In genomic region chr9:74444389-74444788, GRCh38 we compare ENCODE assay signal across 20 cellular contexts. TPM values are rescaled to one million over a fixed set of nuclear protein-coding genes. Genes with fewer than 3 reads are reported as not detected.
"Had no signal": no experiment of that assay in that cellular context is flagged by ENCODE, and none has a peak within 500 bp of the region (broad histone marks: within the 10 kb centered on the region; RNA-seq: fewer than 3 reads in every experiment).

No MANE protein-coding gene starts in this region.

- H3K4me3 ChIP-seq: ascending aorta, esophagus squamous epithelium, thoracic aorta, upper lobe of left lung had no signal

- H3K4me3 Mint-ChIP-seq: activated CD4-positive, alpha-beta T cell treated with anti-CD3 and anti-CD28 coated beads, Interleukin-2, amount 10 ng/mL, durations not matched to agents 7 days and 5 days; activated naive CD4-positive, alpha-beta T cell treated with anti-CD3 and anti-CD28 coated beads, Interleukin-2, amount 10 ng/mL, durations not matched to agents 7 days and 5 days; activated T-cell treated with anti-CD3 and anti-CD28 coated beads, Interleukin-2, amount 50 U/mL, for 4 hours; effector memory CD8-positive, alpha-beta T cell; nephron; stimulated activated naive B cell treated with anti-CD40 and anti-IgM and Interleukin-4, amounts not matched to agents 10 μg/mL and 1 μg/mL and 100 μg/mL, for 72 hours had no signal

- H3K27ac ChIP-seq: ascending aorta, esophagus squamous epithelium, thoracic aorta, upper lobe of left lung had no signal

- H3K36me3 Mint-ChIP-seq: activated naive CD4-positive, alpha-beta T cell treated with anti-CD3 and anti-CD28 coated beads, Interleukin-2, amount 10 ng/mL, durations not matched to agents 7 days and 5 days; stimulated activated naive B cell treated with anti-CD40 and anti-IgM and Interleukin-4, amounts not matched to agents 10 μg/mL and 1 μg/mL and 100 μg/mL, for 72 hours had no signal

- H3K9me3 ChIP-seq: ascending aorta, esophagus squamous epithelium, thoracic aorta, upper lobe of left lung had no signal

- H3K36me3 ChIP-seq: ascending aorta, esophagus squamous epithelium, thoracic aorta, upper lobe of left lung had no signal

- H3K27me3 ChIP-seq: ascending aorta, esophagus squamous epithelium, upper lobe of left lung had no signal

- H3K27me3 Mint-ChIP-seq: activated CD4-positive, alpha-beta T cell treated with anti-CD3 and anti-CD28 coated beads, Interleukin-2, amount 10 ng/mL, durations not matched to agents 7 days and 5 days; activated naive CD4-positive, alpha-beta T cell treated with anti-CD3 and anti-CD28 coated beads, Interleukin-2, amount 10 ng/mL, durations not matched to agents 7 days and 5 days; effector memory CD8-positive, alpha-beta T cell; stimulated activated naive B cell treated with anti-CD40 and anti-IgM and Interleukin-4, amounts not matched to agents 10 μg/mL and 1 μg/mL and 100 μg/mL, for 72 hours had no signal

- DNase-seq: activated CD4-positive, alpha-beta T cell treated with anti-CD3 and anti-CD28 coated beads, Interleukin-2, amount 10 ng/mL, durations not matched to agents 7 days and 5 days; activated CD8-positive, alpha-beta memory T cell treated with anti-CD3 and anti-CD28 coated beads, Interleukin-2, amount 50 U/mL, for 4 hours; activated naive CD4-positive, alpha-beta T cell treated with anti-CD3 and anti-CD28 coated beads, Interleukin-2, amount 10 ng/mL, durations not matched to agents 7 days and 5 days; activated T-cell treated with anti-CD3 and anti-CD28 coated beads, Interleukin-2, amount 50 U/mL, for 4 hours; dermis blood vessel endothelial cell; effector memory CD8-positive, alpha-beta T cell; esophagus squamous epithelium; head of caudate nucleus; kidney; mammary epithelial cell; midbrain; stimulated activated naive B cell treated with anti-CD40 and anti-IgM and Interleukin-4, amounts not matched to agents 10 μg/mL and 1 μg/mL and 100 μg/mL, for 72 hours; T-helper 1 cell; upper lobe of left lung had no signal

- H3K4me1 Mint-ChIP-seq: activated CD4-positive, alpha-beta T cell treated with anti-CD3 and anti-CD28 coated beads, Interleukin-2, amount 10 ng/mL, durations not matched to agents 7 days and 5 days; activated naive CD4-positive, alpha-beta T cell treated with anti-CD3 and anti-CD28 coated beads, Interleukin-2, amount 10 ng/mL, durations not matched to agents 7 days and 5 days; nephron; stimulated activated naive B cell treated with anti-CD40 and anti-IgM and Interleukin-4, amounts not matched to agents 10 μg/mL and 1 μg/mL and 100 μg/mL, for 72 hours had no signal

- ATAC-seq: activated CD4-positive, CD25-positive, alpha-beta regulatory T cell treated with anti-CD3 and anti-CD28 coated beads, Interleukin-2, amount 50 U/mL, for 24 hours; activated T-cell treated with anti-CD3 and anti-CD28 coated beads, Interleukin-2, amount 50 U/mL, for 4 hours; effector memory CD8-positive, alpha-beta T cell; left lobe of liver; stimulated activated naive B cell treated with anti-CD40 and anti-IgM and Interleukin-4, amounts not matched to agents 10 μg/mL and 1 μg/mL and 100 μg/mL, for 72 hours had no signal

- H3K27ac Mint-ChIP-seq: activated CD4-positive, alpha-beta T cell treated with anti-CD3 and anti-CD28 coated beads, Interleukin-2, amount 10 ng/mL, durations not matched to agents 7 days and 5 days; activated naive CD4-positive, alpha-beta T cell treated with anti-CD3 and anti-CD28 coated beads, Interleukin-2, amount 10 ng/mL, durations not matched to agents 7 days and 5 days; effector memory CD8-positive, alpha-beta T cell; nephron; stimulated activated naive B cell treated with anti-CD40 and anti-IgM and Interleukin-4, amounts not matched to agents 10 μg/mL and 1 μg/mL and 100 μg/mL, for 72 hours had no signal

- H3K4me1 ChIP-seq: ascending aorta, esophagus squamous epithelium, upper lobe of left lung had no signal

- H3K9me3 Mint-ChIP-seq: activated CD4-positive, alpha-beta T cell treated with anti-CD3 and anti-CD28 coated beads, Interleukin-2, amount 10 ng/mL, durations not matched to agents 7 days and 5 days; activated naive CD4-positive, alpha-beta T cell treated with anti-CD3 and anti-CD28 coated beads, Interleukin-2, amount 10 ng/mL, durations not matched to agents 7 days and 5 days; nephron had no signal

RNA-seq across cellular contexts. Expression of gene RORB, which starts 52.7 kb away (rescaled TPM):
- total RNA-seq: activated CD4-positive, alpha-beta T cell treated with anti-CD3 and anti-CD28 coated beads, Interleukin-2, amount 10 ng/mL, durations not matched to agents 7 days and 5 days; renal cortical epithelial cell had no signal
